1 cellular context compared by ENCODE assay signal in the genomic region with DNA sequence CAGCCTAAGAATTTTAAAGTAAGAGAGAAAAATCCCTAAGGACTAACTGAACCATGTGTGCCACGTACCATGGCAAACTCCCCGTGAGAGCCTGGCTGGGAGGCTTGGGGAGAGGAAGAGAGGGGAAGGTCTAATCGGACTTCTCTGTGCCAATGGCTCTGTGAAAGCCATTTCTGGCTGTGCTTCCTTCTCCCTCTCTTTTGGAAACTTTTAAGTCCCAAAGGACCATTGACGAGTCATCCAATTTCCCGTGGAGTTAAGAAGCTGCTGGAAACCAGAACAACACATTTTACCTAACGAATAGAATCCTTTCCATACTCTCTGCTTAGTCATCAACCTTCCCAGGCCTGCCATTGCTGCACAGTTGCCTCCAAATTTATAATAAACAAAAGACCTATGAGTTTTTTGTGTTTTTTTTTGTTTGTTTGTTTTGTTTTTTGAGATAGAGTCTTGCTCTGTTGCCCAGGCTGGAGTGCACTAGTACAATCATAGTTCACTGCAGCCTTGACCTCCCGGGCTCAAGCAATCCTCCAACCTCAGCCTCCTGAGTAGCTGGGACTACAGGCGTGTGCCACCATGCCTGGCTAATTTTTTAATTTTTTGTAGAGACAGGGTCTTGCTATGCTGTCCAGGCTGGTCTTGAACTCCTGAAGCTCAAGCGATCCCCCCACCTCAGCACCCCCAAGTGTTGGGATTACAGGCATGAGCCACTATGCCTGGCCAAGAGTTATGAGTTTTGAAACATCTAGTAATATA.
TF ChIP-seq lines count a peak whose summit lies in the region.

No MANE protein-coding gene starts in this region.

TF ChIP-seq in GM23338, 12 proteins besides CTCF, POLR2A, EP300 and RAD21 (continued from another document):
- TF ChIP-seq JUNB (IDR thresholded peaks at IDR 0.05; ENCODE audit: unreplicated experiment): no peak
